Comparison of ENCODE assay signal across 30 cellular contexts in the genomic region with DNA sequence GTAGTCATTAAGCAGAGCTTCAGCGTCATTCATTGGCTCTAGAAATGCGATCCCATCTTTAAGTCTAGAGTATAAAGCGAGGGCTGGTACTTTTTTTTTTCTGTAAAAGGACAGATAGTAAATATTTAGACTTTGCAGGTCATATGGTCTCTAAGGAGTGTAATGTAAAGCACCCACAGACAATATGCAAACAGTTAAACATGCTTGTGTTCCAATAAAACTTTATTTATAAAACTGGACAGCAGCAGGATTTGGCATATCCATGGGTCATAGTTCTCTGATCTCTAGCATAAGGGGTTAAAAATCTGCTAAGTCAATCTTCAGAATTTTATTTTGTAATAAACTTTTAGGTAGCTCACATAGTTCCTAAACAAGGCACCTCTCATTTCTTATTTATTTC.
"Had no signal": no experiment of that assay in that cellular context is flagged by ENCODE, and none has a peak within 500 bp of the region (broad histone marks: within the 10 kb centered on the region; RNA-seq: fewer than 3 reads in every experiment).

No MANE protein-coding gene starts in this region.

- H3K27ac ChIP-seq: ascending aorta, breast epithelium, cardiac muscle cell, colonic mucosa, epithelial cell of prostate, esophagus squamous epithelium, gastroesophageal sphincter, heart right ventricle had no signal

- DNase-seq: activated CD4-positive, alpha-beta memory T cell treated with anti-CD3 and anti-CD28 coated beads, Interleukin-2, amount 10 ng/mL, durations not matched to agents 7 days and 5 days; activated CD4-positive, alpha-beta T cell treated with anti-CD3 and anti-CD28 coated beads for 36 hours; activated CD4-positive, alpha-beta T cell treated with anti-CD3 and anti-CD28 coated beads, Interleukin-2, amount 10 ng/mL, durations not matched to agents 24 days and 14 days; activated CD4-positive, alpha-beta T cell treated with anti-CD3 and anti-CD28 coated beads, Interleukin-2, amount 50 U/mL, for 4 hours; activated CD4-positive, CD25-positive, alpha-beta regulatory T cell; activated CD4-positive, CD25-positive, alpha-beta regulatory T cell treated with anti-CD3 and anti-CD28 coated beads, Interleukin-2, amount 50 U/mL, for 72 hours; activated CD8-positive, alpha-beta memory T cell treated with anti-CD3 and anti-CD28 coated beads, Interleukin-2, amount 50 U/mL, for 48 hours; activated gamma-delta T cell; activated naive CD4-positive, alpha-beta T cell; activated naive CD4-positive, alpha-beta T cell treated with anti-CD3 and anti-CD28 coated beads, Interleukin-2, amount 10 ng/mL, durations not matched to agents 7 days and 5 days; activated naive CD8-positive, alpha-beta T cell treated with anti-CD3 and anti-CD28 coated beads, Interleukin-2, amount 10 ng/mL, durations not matched to agents 7 days and 5 days; activated T-cell treated with anti-CD3 and anti-CD28 coated beads for 4 hours; activated T-cell treated with anti-CD3 and anti-CD28 coated beads, Interleukin-2, amount 50 U/mL, for 24 hours; activated T-cell treated with anti-CD3 and anti-CD28 coated beads, Interleukin-2, amount 50 U/mL, for 72 hours; central memory CD4-positive, alpha-beta T cell; cerebellar nuclear complex; colonic mucosa; effector CD8-positive, alpha-beta T cell; esophagus squamous epithelium; foreskin melanocyte; heart right ventricle; T-helper 2 cell had no signal

- H3K4me3 ChIP-seq: ascending aorta, breast epithelium, cardiac muscle cell, colonic mucosa, esophagus squamous epithelium, gastroesophageal sphincter, heart right ventricle had no signal

- H3K9me3 ChIP-seq: ascending aorta, breast epithelium, colonic mucosa, esophagus squamous epithelium, gastroesophageal sphincter, heart right ventricle had no signal

- ATAC-seq: activated CD4-positive, alpha-beta T cell treated with anti-CD3 and anti-CD28 coated beads for 36 hours; activated naive CD4-positive, alpha-beta T cell treated with anti-CD3 and anti-CD28 coated beads, Interleukin-2, amount 50 U/mL, for 72 hours; activated T-cell treated with anti-CD3 and anti-CD28 coated beads, Interleukin-2, amount 50 U/mL, for 72 hours; gastroesophageal sphincter; heart right ventricle had no signal

- H3K4me1 ChIP-seq: ascending aorta, breast epithelium, colonic mucosa, heart right ventricle had no signal

- FAIRE-seq: endometrium, endothelial cell of umbilical vein had no signal

- H3K36me3 ChIP-seq: ascending aorta, breast epithelium, cardiac muscle cell, colonic mucosa, esophagus squamous epithelium, gastroesophageal sphincter, heart right ventricle had no signal

- H3K27me3 ChIP-seq: ascending aorta, breast epithelium, cardiac muscle cell, colonic mucosa, esophagus squamous epithelium, gastroesophageal sphincter, heart right ventricle had no signal
